13 cellular contexts compared by ENCODE assay signal in the genomic region with DNA sequence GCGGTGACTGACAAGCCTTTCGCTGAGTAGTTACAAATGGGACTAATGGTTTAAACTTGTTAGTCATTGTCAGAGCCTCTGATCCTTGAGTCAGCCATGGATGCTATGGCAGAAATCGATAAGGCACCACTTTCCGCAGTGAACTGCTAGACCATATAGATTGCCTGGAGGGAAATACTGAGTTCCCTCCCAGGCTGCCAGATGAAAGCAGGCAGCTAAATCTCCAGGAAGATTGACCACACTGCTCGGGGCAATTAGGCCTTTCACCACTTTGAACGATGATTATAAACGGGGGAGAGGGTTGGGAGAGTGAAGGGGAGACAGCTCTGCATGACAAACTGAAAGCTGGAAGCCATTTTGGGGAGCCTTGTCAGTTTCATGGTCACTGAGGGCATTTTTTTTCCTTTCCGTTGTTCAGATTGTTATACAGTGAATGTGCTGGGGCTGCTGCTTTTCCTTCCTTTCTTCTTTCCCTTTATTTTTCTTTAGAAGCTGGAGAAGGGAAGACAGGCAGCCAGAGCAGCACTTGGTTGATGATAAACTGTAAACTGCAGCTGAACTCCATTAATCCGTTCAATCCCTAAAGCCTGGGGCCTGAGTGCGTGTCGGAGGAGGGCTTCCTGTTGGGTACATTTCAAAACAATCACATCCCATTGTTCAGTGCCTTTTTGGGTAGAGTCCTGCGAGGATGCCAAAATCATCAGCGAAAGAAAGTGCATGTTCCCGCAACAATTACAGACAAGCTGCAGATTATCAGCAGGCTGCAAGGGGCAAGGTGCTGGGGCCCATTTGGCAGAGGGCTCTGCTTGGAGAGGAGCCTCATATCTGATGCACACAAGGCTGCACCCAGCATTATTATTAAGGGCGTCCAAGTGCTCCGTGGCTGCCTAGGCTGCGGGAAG.
DNase-seq lines count a peak whose midpoint lies in the region; ATAC-seq and TF ChIP-seq lines count a peak whose summit lies in the region.
"Had no signal": no experiment of that assay in that cellular context is flagged by ENCODE, and none has a peak within 500 bp of the region (broad histone marks: within the 10 kb centered on the region; RNA-seq: fewer than 3 reads in every experiment).

No MANE protein-coding gene starts in this region.

- H3K9me3 ChIP-seq in neural progenitor cell (ENCODE audit: low read depth) (no peaks in the 10 kb centered on the region), lower lobe of right lung (no peaks in the 10 kb centered on the region)
- H3K9me3 ChIP-seq in effector memory CD4-positive, alpha-beta T cell (ENCODE audit: control insufficient read depth, low read length): no peaks in the 10 kb centered on the region
- no peaks in the 10 kb centered on the region for H3K9me3 ChIP-seq in naive thymus-derived CD4-positive, alpha-beta T cell (ENCODE audit: control insufficient read depth in 2 of 3, low read length in 3 of 3)
- H3K9me3 ChIP-seq: psoas muscle had no signal

- H3F3A ChIP-seq in neural progenitor cell (ENCODE audit: low read depth): peaks cover 34% of the 10 kb centered on the region

- H3K27ac ChIP-seq in neural progenitor cell (peak overlapping the region; percentile 88), lower lobe of right lung (no peak overlapping the region)
- H3K27ac ChIP-seq in effector memory CD4-positive, alpha-beta T cell (ENCODE audit: insufficient read depth, low read length, poor library complexity, severe bottlenecking): no peak overlapping the region
- H3K27ac ChIP-seq in naive thymus-derived CD4-positive, alpha-beta T cell (ENCODE audit: low read depth, low read length): no peak overlapping the region
- H3K27ac ChIP-seq: psoas muscle had no signal

- TF ChIP-seq CTCF in neural progenitor cell (IDR thresholded peaks at IDR 0.05) (no peak), lower lobe of right lung (IDR thresholded peaks at IDR 0.05) (no peak)

- peak overlapping the region; percentile 93 for H3K27ac Mint-ChIP-seq in neural progenitor cell
- H3K27ac Mint-ChIP-seq in naive thymus-derived CD4-positive, alpha-beta T cell: no peak overlapping the region

- H3K27me3 ChIP-seq in neural progenitor cell (no peaks in the 10 kb centered on the region), lower lobe of right lung (ENCODE audit: low read depth) (peaks cover under 1% of the 10 kb centered on the region)
- H3K27me3 ChIP-seq in effector memory CD4-positive, alpha-beta T cell (replicated peaks; ENCODE audit: control insufficient read depth, insufficient read depth, low read length, poor library complexity, severe bottlenecking): no peaks in the 10 kb centered on the region
- H3K27me3 ChIP-seq in naive thymus-derived CD4-positive, alpha-beta T cell (ENCODE audit: control insufficient read depth in 2 of 2, insufficient read depth in 2 of 2, low read length in 2 of 2): no peaks in the 10 kb centered on the region

- H3K79me2 ChIP-seq in neural progenitor cell (ENCODE audit: low read depth): no peaks in the 10 kb centered on the region

- H3K4me3 ChIP-seq in neural progenitor cell (peak overlapping the region; percentile 7), lower lobe of right lung (no peak overlapping the region)
- no peak overlapping the region for H3K4me3 ChIP-seq in effector memory CD4-positive, alpha-beta T cell (ENCODE audit: insufficient read depth, low read depth, low read length, poor library complexity, severe bottlenecking)
- no peak overlapping the region for H3K4me3 ChIP-seq in naive thymus-derived CD4-positive, alpha-beta T cell (ENCODE audit: low read length)
- H3K4me3 ChIP-seq: psoas muscle had no signal

- H3K4me1 ChIP-seq in neural progenitor cell (peaks cover 65% of the 10 kb centered on the region), lower lobe of right lung (no peaks in the 10 kb centered on the region)
- no peaks in the 10 kb centered on the region for H3K4me1 ChIP-seq in effector memory CD4-positive, alpha-beta T cell (ENCODE audit: control insufficient read depth, insufficient read depth, low read length, poor library complexity, severe bottlenecking)
- H3K4me1 ChIP-seq in naive thymus-derived CD4-positive, alpha-beta T cell (ENCODE audit: control insufficient read depth in 2 of 2, insufficient read depth in 2 of 2, low read length in 2 of 2): no peaks in the 10 kb centered on the region
- H3K4me1 ChIP-seq: psoas muscle had no signal

- H3K4me1 Mint-ChIP-seq in neural progenitor cell: peaks cover 41% of the 10 kb centered on the region
- no peaks in the 10 kb centered on the region for H3K4me1 Mint-ChIP-seq in naive thymus-derived CD4-positive, alpha-beta T cell

- no peaks in the 10 kb centered on the region for H4K20me1 ChIP-seq in neural progenitor cell (ENCODE audit: low read depth)

- no peak overlapping the region for H2AFZ ChIP-seq in neural progenitor cell (replicated peaks)

- CTCF ChIA-PET in naive thymus-derived CD4-positive, alpha-beta T cell (lab: Charles Lee): no interaction called here

- peak overlapping the region; percentile 71 for H3K4me2 ChIP-seq in neural progenitor cell

- H3K9ac ChIP-seq in neural progenitor cell: no peak overlapping the region

- peak; percentile 48 for DNase-seq in EH (ENCODE audit: low read depth)
- DNase-seq in NCI-H345 (lab: John Stamatoyannopoulos, UW): peak; percentile 42
- peak; percentile 70 for DNase-seq in neural progenitor cell (ENCODE audit: low spot score)
- DNase-seq in effector memory CD4-positive, alpha-beta T cell: no peak
- DNase-seq in naive thymus-derived CD4-positive, alpha-beta T cell: no peak
- no peak for DNase-seq in lower lobe of right lung
- DNase-seq: activated CD4-positive, alpha-beta T cell treated with anti-CD3 and anti-CD28 coated beads, Interleukin-2, amount 50 U/mL, for 4 hours; AML-193; hypothalamus; MM.1S; psoas muscle had no signal

- POLR2A ChIA-PET in naive thymus-derived CD4-positive, alpha-beta T cell (lab: Charles Lee): no interaction called here

- H3K36me3 ChIP-seq in neural progenitor cell (no peaks in the 10 kb centered on the region), lower lobe of right lung (no peaks in the 10 kb centered on the region)
- no peaks in the 10 kb centered on the region for H3K36me3 ChIP-seq in effector memory CD4-positive, alpha-beta T cell (ENCODE audit: control insufficient read depth, insufficient read depth, low read length)
- H3K36me3 ChIP-seq in naive thymus-derived CD4-positive, alpha-beta T cell (ENCODE audit: control insufficient read depth in 2 of 3, insufficient read depth in 3 of 3, low read length in 3 of 3): no peaks in the 10 kb centered on the region

- H3K4me3 Mint-ChIP-seq in neural progenitor cell: peak overlapping the region; percentile 49
- no peak overlapping the region for H3K4me3 Mint-ChIP-seq in naive thymus-derived CD4-positive, alpha-beta T cell

- intact Hi-C loops in naive thymus-derived CD4-positive, alpha-beta T cell (cut with micrococcal nuclease): no loop called here
- intact Hi-C loops in lower lobe of right lung (cut with DNase I): no loop called here

- H3K9me3 Mint-ChIP-seq in neural progenitor cell: peaks cover 11% of the 10 kb centered on the region
- peaks cover 0 to 3% (median 0%) of the 10 kb centered on the region in 11 donors for H3K9me3 Mint-ChIP-seq in naive thymus-derived CD4-positive, alpha-beta T cell

- H3K36me3 Mint-ChIP-seq in neural progenitor cell: peaks cover 7% of the 10 kb centered on the region
- no peaks in the 10 kb centered on the region for H3K36me3 Mint-ChIP-seq in naive thymus-derived CD4-positive, alpha-beta T cell

- peak; percentile 47 for ATAC-seq in esophagus mucosa
- no peak for ATAC-seq in naive thymus-derived CD4-positive, alpha-beta T cell
- ATAC-seq in GM21367 (IDR thresholded peaks at IDR 0.05; ENCODE audit: unreplicated experiment): no peak
- ATAC-seq in lower lobe of right lung: no peak
- ATAC-seq: psoas muscle had no signal

- no peaks in the 10 kb centered on the region for H3K27me3 Mint-ChIP-seq in neural progenitor cell (ENCODE audit: insufficient read depth, low read depth)
- H3K27me3 Mint-ChIP-seq in naive thymus-derived CD4-positive, alpha-beta T cell: peaks cover 0 to 12% (median 4%) of the 10 kb centered on the region in 5 donors

Comparison
In these comparisons a context has a peak if more than half of its experiments do, and no peak if none do; other contexts are left out.
1. DNase-seq: peak in EH (single experiment), NCI-H345 (single experiment) and neural progenitor cell (single experiment); none in effector memory CD4-positive, alpha-beta T cell (0 of 3), naive thymus-derived CD4-positive, alpha-beta T cell (0 of 9) and lower lobe of right lung (single experiment).